ENCODE assay signal across 25 cellular contexts in the genomic region with DNA sequence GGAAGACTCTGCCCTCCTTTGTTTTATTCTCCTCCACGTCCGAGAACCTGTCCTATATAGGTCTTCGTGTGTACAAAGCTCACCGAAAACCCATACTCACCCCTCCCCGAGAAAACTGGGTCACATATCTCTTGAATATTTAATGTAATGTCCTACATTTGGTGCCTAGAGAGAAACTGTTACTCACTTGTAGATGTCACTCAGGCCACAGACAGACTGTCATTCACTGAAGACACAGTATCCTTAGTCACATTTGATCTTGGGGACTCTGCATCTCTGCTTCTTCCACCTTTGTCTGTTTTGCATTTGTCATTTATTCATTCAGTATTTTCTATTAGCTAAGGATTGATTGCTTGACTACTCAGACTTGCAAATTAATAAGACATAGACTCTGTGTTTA.
"Had no signal": no experiment of that assay in that cellular context is flagged by ENCODE, and none has a peak within 500 bp of the region (broad histone marks: within the 10 kb centered on the region; RNA-seq: fewer than 3 reads in every experiment).

No MANE protein-coding gene starts in this region.

- H3K4me3 Mint-ChIP-seq: central memory CD8-positive, alpha-beta T cell; dendritic cell treated with granulocyte-macrophage colony-stimulating factor and Interleukin-4, amounts not matched to agents 40 ng/mL and 50 ng/mL, for 4 days; natural killer cell had no signal

- H3K27me3 Mint-ChIP-seq: central memory CD8-positive, alpha-beta T cell; dendritic cell treated with granulocyte-macrophage colony-stimulating factor and Interleukin-4, amounts not matched to agents 40 ng/mL and 50 ng/mL, for 4 days had no signal

- H3K4me1 ChIP-seq: colonic mucosa, esophagus squamous epithelium, left lung, prostate gland, right atrium auricular region had no signal

- H3K36me3 Mint-ChIP-seq: natural killer cell had no signal

- H3K27me3 ChIP-seq: colonic mucosa, esophagus squamous epithelium, left lung, right atrium auricular region, stomach, thyroid gland had no signal

- H3K27ac ChIP-seq: colonic mucosa, esophagus squamous epithelium, left lung, prostate gland, right atrium auricular region, stomach, thyroid gland had no signal

- H3K9me3 Mint-ChIP-seq: central memory CD8-positive, alpha-beta T cell; dendritic cell treated with granulocyte-macrophage colony-stimulating factor and Interleukin-4, amounts not matched to agents 40 ng/mL and 50 ng/mL, for 4 days; natural killer cell had no signal

- H3K36me3 ChIP-seq: colonic mucosa, esophagus squamous epithelium, left lung, prostate gland, right atrium auricular region, stomach, thyroid gland had no signal

- DNase-seq: colonic mucosa; effector memory CD4-positive, alpha-beta T cell; erythroblast; esophagus squamous epithelium; head of caudate nucleus; kidney; left cardiac atrium; left lung; natural killer cell; nucleus accumbens; stimulated activated CD4-positive, alpha-beta T cell treated with anti-CD3 and anti-CD28 coated beads, Interleukin-12 subunit alpha, Interleukin-12 subunit beta, amount 100 ng/mL, for 4 hours; stimulated activated CD4-positive, alpha-beta T cell treated with anti-CD3 and anti-CD28 coated beads, Interleukin-1b, Interleukin-23, amount 100 ng/mL, for 48 hours; stimulated activated CD4-positive, alpha-beta T cell treated with anti-CD3 and anti-CD28 coated beads, Interleukin-4, amount 100 ng/mL, for 1 hour; stimulated activated CD8-positive, alpha-beta memory T cell treated with anti-CD3 and anti-CD28 coated beads, Interleukin-4, amount 100 ng/mL, for 48 hours; stimulated activated naive CD4-positive, alpha-beta T cell treated with Interleukin-2 at 50 U/mL for 16 hours; stomach; thyroid gland; trophoblast cell had no signal

- H3K9me3 ChIP-seq: colonic mucosa, esophagus squamous epithelium, left lung, prostate gland, right atrium auricular region, stomach, thyroid gland had no signal

- FAIRE-seq: frontal cortex, kidney had no signal

- H3K27ac Mint-ChIP-seq: dendritic cell treated with granulocyte-macrophage colony-stimulating factor and Interleukin-4, amounts not matched to agents 40 ng/mL and 50 ng/mL, for 4 days; natural killer cell had no signal

- H3K4me2 ChIP-seq: smooth muscle cell had no signal

- ATAC-seq: left cardiac atrium, left lung, natural killer cell, sciatic nerve had no signal

- H3K4me1 Mint-ChIP-seq: central memory CD8-positive, alpha-beta T cell; natural killer cell had no signal

- H3K4me3 ChIP-seq: colonic mucosa, esophagus squamous epithelium, left lung, prostate gland, right atrium auricular region, smooth muscle cell, stomach, thyroid gland had no signal
